Comparison of ENCODE assay signal across 14 cellular contexts in genomic region chr17:72538443-72538842, GRCh38.
"Had no signal": no experiment of that assay in that cellular context is flagged by ENCODE, and none has a peak within 500 bp of the region (broad histone marks: within the 10 kb centered on the region; RNA-seq: fewer than 3 reads in every experiment).

No MANE protein-coding gene starts in this region.

- DNase-seq: activated CD4-positive, alpha-beta memory T cell treated with anti-CD3 and anti-CD28 coated beads, Interleukin-2, amount 10 ng/mL, durations not matched to agents 7 days and 5 days; activated CD4-positive, alpha-beta T cell treated with anti-CD3 and anti-CD28 coated beads for 36 hours; activated CD8-positive, alpha-beta memory T cell treated with anti-CD3 and anti-CD28 coated beads, Interleukin-2, amount 50 U/mL, for 4 hours; activated gamma-delta T cell treated with Interleukin-2 at 50 U/mL for 16 hours; activated naive CD8-positive, alpha-beta T cell treated with anti-CD3 and anti-CD28 coated beads for 36 hours; activated T-cell treated with anti-CD3 and anti-CD28 coated beads, Interleukin-2, amount 50 U/mL, for 72 hours; effector memory CD4-positive, alpha-beta T cell; gastrocnemius medialis; SW 1271 had no signal

- H3K9me3 ChIP-seq: gastrocnemius medialis had no signal

- H3K27me3 ChIP-seq: gastrocnemius medialis, right atrium auricular region, tibial nerve had no signal

- ATAC-seq: activated CD4-positive, alpha-beta T cell treated with anti-CD3 and anti-CD28 coated beads for 36 hours; activated T-cell treated with anti-CD3 and anti-CD28 coated beads, Interleukin-2, amount 50 U/mL, for 72 hours; gastrocnemius medialis had no signal

- H3K27ac ChIP-seq: coronary artery, gastrocnemius medialis, right atrium auricular region had no signal

- H3K4me3 ChIP-seq: coronary artery, gastrocnemius medialis, right atrium auricular region, tibial nerve had no signal

- H3K36me3 ChIP-seq: gastrocnemius medialis, right atrium auricular region, tibial nerve had no signal

- FAIRE-seq: keratinocyte, small intestine had no signal
